Comparison of ENCODE assay signal across 23 cellular contexts in the genomic region with DNA sequence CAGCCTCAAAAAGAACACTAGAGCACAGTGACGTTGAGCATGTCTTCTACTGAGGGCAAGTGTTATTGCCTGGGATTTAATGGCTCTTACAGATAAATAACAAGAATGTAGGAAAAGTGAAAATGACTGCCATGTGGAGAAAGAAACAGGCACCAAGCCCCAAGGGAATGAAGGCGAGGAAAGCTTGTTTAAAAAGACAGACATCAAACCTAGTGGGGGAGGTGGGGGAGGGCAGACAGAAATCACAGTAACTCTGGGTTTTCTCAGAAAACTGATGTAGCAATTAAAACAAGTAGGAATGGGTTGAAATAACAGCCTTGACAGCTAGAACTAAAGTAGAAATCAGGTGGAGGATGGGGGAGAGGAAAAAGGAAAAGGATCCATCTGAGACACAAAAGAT. TPM values are rescaled to one million over a fixed set of nuclear protein-coding genes. Genes with fewer than 3 reads are reported as not detected.
DNase-seq lines count a peak whose midpoint lies in the region; TF ChIP-seq lines count a peak whose summit lies in the region.
"Had no signal": no experiment of that assay in that cellular context is flagged by ENCODE, and none has a peak within 500 bp of the region (broad histone marks: within the 10 kb centered on the region; RNA-seq: fewer than 3 reads in every experiment).

No MANE protein-coding gene starts in this region.

- H3K36me3 ChIP-seq in trophoblast cell (ENCODE audit: control insufficient read depth in 1 of 2, insufficient read depth in 2 of 2, low read length in 2 of 2), result no peaks in the 10 kb centered on the region
- H3K36me3 ChIP-seq: HAP-1 had no signal

- no peak overlapping the region for H3K9ac ChIP-seq in trophoblast cell (ENCODE audit: low read length)
- H3K9ac ChIP-seq: GM23248 had no signal

- no peak overlapping the region for H4K12ac ChIP-seq in trophoblast cell (ENCODE audit: low read depth, low read length)

- DNase-seq in activated naive CD8-positive, alpha-beta T cell treated with anti-CD3 and anti-CD28 coated beads for 36 hours, result no peak
- DNase-seq in glutamatergic neuron (no peak), trophoblast cell (no peak), anterior cingulate cortex (lab: John Stamatoyannopoulos, UW) (no peak), NAMALWA (ENCODE audit: low spot score) (no peak), cerebellar cortex (ENCODE audit: low spot score) (no peak)
- DNase-seq: C1 segment of cervical spinal cord; CD4-positive, CD25-positive, alpha-beta regulatory T cell; CD8-positive, alpha-beta memory T cell; COR-L47; DMS 273 treated with DMSO at 0.1 percent for 48 hours; DMS53; DND-41; EL; GM23248 had no signal

- H2AFZ ChIP-seq in trophoblast cell (ENCODE audit: insufficient read depth, low read length, poor library complexity), result no peak overlapping the region
- H2AFZ ChIP-seq: GM23248 had no signal

- H3K14ac ChIP-seq in trophoblast cell (ENCODE audit: low read length), result no peak overlapping the region

- H3K18ac ChIP-seq in trophoblast cell (ENCODE audit: low read length), result no peak overlapping the region

- no peak overlapping the region for H4K8ac ChIP-seq in trophoblast cell (ENCODE audit: low read depth, low read length)

- H3K4me1 ChIP-seq in trophoblast cell (ENCODE audit: control insufficient read depth in 1 of 2, insufficient read depth in 2 of 2, low read length in 2 of 2), result no peaks in the 10 kb centered on the region
- H3K4me1 ChIP-seq: A549 had no signal

- peaks cover 2% of the 10 kb centered on the region for H3K9me3 ChIP-seq in trophoblast cell (ENCODE audit: insufficient read depth, low read depth, low read length)
- H3K9me3 ChIP-seq: A549, HAP-1 had no signal

- no peaks in the 10 kb centered on the region for H3K79me1 ChIP-seq in trophoblast cell (ENCODE audit: low read length)

- H3K27ac Mint-ChIP-seq in activated naive CD8-positive, alpha-beta T cell, result peak overlapping the region; percentile 58
- no peak overlapping the region for H3K27ac Mint-ChIP-seq in activated naive CD8-positive, alpha-beta T cell treated with anti-CD3 and anti-CD28 coated beads for 36 hours
- peak overlapping the region; percentile 34 for H3K27ac Mint-ChIP-seq in glutamatergic neuron (ENCODE audit: unreplicated experiment)
- H3K27ac Mint-ChIP-seq: CD4-positive, CD25-positive, alpha-beta regulatory T cell; CD8-positive, alpha-beta memory T cell had no signal

- H2BK12ac ChIP-seq in trophoblast cell (ENCODE audit: low read length), result no peak overlapping the region

- H3K27me3 Mint-ChIP-seq in activated naive CD8-positive, alpha-beta T cell, result no peaks in the 10 kb centered on the region
- H3K27me3 Mint-ChIP-seq in activated naive CD8-positive, alpha-beta T cell treated with anti-CD3 and anti-CD28 coated beads for 36 hours, result no peaks in the 10 kb centered on the region
- no peaks in the 10 kb centered on the region for H3K27me3 Mint-ChIP-seq in glutamatergic neuron (ENCODE audit: unreplicated experiment)

- no peak overlapping the region for H3K23ac ChIP-seq in trophoblast cell (ENCODE audit: low read length)

- H4K91ac ChIP-seq in trophoblast cell (ENCODE audit: low read depth, low read length), result no peak overlapping the region

- no CpG with 5 or more reads among the region's 2 CpGs for WGBS in trophoblast cell (ENCODE audit: extremely low coverage, insufficient coverage, insufficient read length)

- H3K79me2 ChIP-seq in trophoblast cell (ENCODE audit: control insufficient read depth, insufficient read depth, low read length, poor library complexity), result no peaks in the 10 kb centered on the region

- no peak overlapping the region for H2AK5ac ChIP-seq in trophoblast cell (ENCODE audit: low read length)

- no peak overlapping the region for H3K4ac ChIP-seq in trophoblast cell (ENCODE audit: low read depth, low read length)

- no peak overlapping the region for H3K4me3 Mint-ChIP-seq in activated naive CD8-positive, alpha-beta T cell
- no peak overlapping the region for H3K4me3 Mint-ChIP-seq in activated naive CD8-positive, alpha-beta T cell treated with anti-CD3 and anti-CD28 coated beads for 36 hours
- peak overlapping the region; percentile 67 for H3K4me3 Mint-ChIP-seq in glutamatergic neuron (ENCODE audit: unreplicated experiment)
- H3K4me3 Mint-ChIP-seq: CD4-positive, CD25-positive, alpha-beta regulatory T cell; CD8-positive, alpha-beta memory T cell had no signal

- no peak overlapping the region for H2BK5ac ChIP-seq in trophoblast cell (ENCODE audit: low read depth, low read length, poor library complexity)

- TF ChIP-seq CTCF in glutamatergic neuron (IDR thresholded peaks at IDR 0.05; ENCODE audit: partially characterized antibody, unreplicated experiment), result no peak

- no peak overlapping the region for H2BK120ac ChIP-seq in trophoblast cell (ENCODE audit: insufficient read depth, low read length, poor library complexity)

- no peak overlapping the region for H3K4me3 ChIP-seq in trophoblast cell (ENCODE audit: low read depth, low read length)
- H3K4me3 ChIP-seq: A549, GM12878, GM23248, HAP-1 had no signal

- peak overlapping the region; percentile 41 for H3K4me2 ChIP-seq in trophoblast cell (ENCODE audit: low read length)
- H3K4me2 ChIP-seq: A549 had no signal

- H3K27me3 ChIP-seq in trophoblast cell (ENCODE audit: insufficient read depth, low read length), result no peaks in the 10 kb centered on the region

- peak overlapping the region; percentile 22 for H3K27ac ChIP-seq in trophoblast cell (ENCODE audit: low read depth, low read length)
- H3K27ac ChIP-seq: 22Rv1, A549, GM23248 had no signal

- H3K9me3 Mint-ChIP-seq in activated naive CD8-positive, alpha-beta T cell (ENCODE audit: low read depth), result peaks cover 15% of the 10 kb centered on the region
- peaks cover 9% of the 10 kb centered on the region for H3K9me3 Mint-ChIP-seq in activated naive CD8-positive, alpha-beta T cell treated with anti-CD3 and anti-CD28 coated beads for 36 hours
- peaks cover 4% of the 10 kb centered on the region for H3K9me3 Mint-ChIP-seq in glutamatergic neuron (ENCODE audit: unreplicated experiment)

- peaks cover 13% of the 10 kb centered on the region for H3K36me3 Mint-ChIP-seq in activated naive CD8-positive, alpha-beta T cell
- H3K36me3 Mint-ChIP-seq in activated naive CD8-positive, alpha-beta T cell treated with anti-CD3 and anti-CD28 coated beads for 36 hours, result peaks cover 7% of the 10 kb centered on the region
- no peaks in the 10 kb centered on the region for H3K36me3 Mint-ChIP-seq in glutamatergic neuron (ENCODE audit: unreplicated experiment)
- H3K36me3 Mint-ChIP-seq: CD4-positive, CD25-positive, alpha-beta regulatory T cell; CD8-positive, alpha-beta memory T cell had no signal

- no peaks in the 10 kb centered on the region for H3K4me1 Mint-ChIP-seq in activated naive CD8-positive, alpha-beta T cell (ENCODE audit: low read depth)
- no peaks in the 10 kb centered on the region for H3K4me1 Mint-ChIP-seq in activated naive CD8-positive, alpha-beta T cell treated with anti-CD3 and anti-CD28 coated beads for 36 hours
- peaks cover 28% of the 10 kb centered on the region for H3K4me1 Mint-ChIP-seq in glutamatergic neuron (ENCODE audit: low read depth, unreplicated experiment)
- H3K4me1 Mint-ChIP-seq: CD8-positive, alpha-beta memory T cell had no signal

RNA-seq across cellular contexts. Expression of gene LYZL4, which starts 18.4 kb away (rescaled TPM):
- total RNA-seq in activated naive CD8-positive, alpha-beta T cell treated with anti-CD3 and anti-CD28 coated beads for 36 hours, result not detected
- not detected for total RNA-seq in glutamatergic neuron (ENCODE audit: unreplicated experiment)
- polyA plus RNA-seq in trophoblast cell (2013), result 0.12 and 0.22 TPM in 2 replicates
- total RNA-seq: CD4-positive, CD25-positive, alpha-beta regulatory T cell; CD8-positive, alpha-beta memory T cell; G401; GM23248; H4; HepG2 had no signal
- polyA plus RNA-seq: A549; CD4-positive, CD25-positive, alpha-beta regulatory T cell; CD8-positive, alpha-beta memory T cell; GM23248; HepG2 had no signal
